ENCODE assay signal across 1 cellular context in genomic region chr2:207428573-207428972, GRCh38.
TF ChIP-seq lines count a peak whose summit lies in the region.

No MANE protein-coding gene starts in this region.

TF ChIP-seq in GM12878, 131 proteins besides CTCF, POLR2A, EP300 and RAD21 (continued from another document):
- TF ChIP-seq ZNF592 (IDR thresholded peaks at IDR 0.05) (no peak), GATAD2B (conservative IDR thresholded peaks at IDR 0.05; ENCODE audit: low read depth) (no peak), BRCA1 (IDR thresholded peaks at IDR 0.05; ENCODE audit: low read depth, low read length) (no peak)
